ENCODE assay signal across 14 cellular contexts in genomic region chr1:19646771-19647319, GRCh38. TPM values are rescaled to one million over a fixed set of nuclear protein-coding genes. Genes with fewer than 3 reads are reported as not detected.
A peak's percentile ranks its signal among the peaks of the same experiment; 100 is the strongest.
DNase-seq lines count a peak whose midpoint lies in the region; ATAC-seq and TF ChIP-seq lines count a peak whose summit lies in the region.
"Had no signal": no experiment of that assay in that cellular context is flagged by ENCODE, and none has a peak within 500 bp of the region (broad histone marks: within the 10 kb centered on the region; RNA-seq: fewer than 3 reads in every experiment).

No MANE protein-coding gene starts in this region.

- no peaks in the 10 kb centered on the region for H3K9me3 Mint-ChIP-seq in type B pancreatic cell

- H3K4me1 ChIP-seq in heart right ventricle (peaks cover 19 to 79% (median 67%) of the 10 kb centered on the region in 9 donors), mucosa of stomach (ENCODE audit: control insufficient read depth, insufficient read depth, low read length) (peaks cover 65% of the 10 kb centered on the region)
- H3K4me1 ChIP-seq: pancreas had no signal

- H3K4me3 ChIP-seq in heart right ventricle (peak overlapping the region in 7 of 10 donors; percentile 51 to 88 (median 72)), brain microvascular endothelial cell (ENCODE audit: low read depth, low read length) (peak overlapping the region; percentile 5), mucosa of stomach (ENCODE audit: low read length) (peak overlapping the region; percentile 9)

- 81 to 84% methylated on average over 3 of the region's 3 CpGs for WGBS in heart right ventricle, 2 donors

- H3K27ac Mint-ChIP-seq in type B pancreatic cell, result peak overlapping the region; percentile 84

- H3K9me3 ChIP-seq in heart right ventricle, result no peaks in the 10 kb centered on the region
- H3K9me3 ChIP-seq in mucosa of stomach (ENCODE audit: control insufficient read depth, low read length), result no peaks in the 10 kb centered on the region
- H3K9me3 ChIP-seq: pancreas had no signal

- no peak for ATAC-seq in heart right ventricle
- no peak for ATAC-seq in Right ventricle myocardium inferior
- ATAC-seq: pancreas had no signal

- no peak for DNase-seq in heart right ventricle
- no peak for DNase-seq in Right ventricle myocardium inferior (ENCODE audit: missing footprints)
- no peak for DNase-seq in brain microvascular endothelial cell
- DNase-seq in type B pancreatic cell (ENCODE audit: extremely low spot score, unreplicated experiment), result no peak
- DNase-seq in erythroblast (lab: John Stamatoyannopoulos, UW), result no peak
- no peak for DNase-seq in hepatic stellate cell (ENCODE audit: low spot score)
- no peak for DNase-seq in C1 segment of cervical spinal cord (lab: John Stamatoyannopoulos, UW)
- DNase-seq: activated CD4-positive, CD25-positive, alpha-beta regulatory T cell treated with anti-CD3 and anti-CD28 coated beads, Interleukin-2, amount 50 U/mL, for 72 hours; NCI-H1092 treated with DMSO at 0.1 percent for 48 hours; NCI-H524; pancreas; stimulated activated CD4-positive, alpha-beta T cell treated with anti-CD3 and anti-CD28 coated beads, Interleukin-4, amount 100 ng/mL, for 4 hours had no signal

- intact Hi-C loops in heart right ventricle (cut with DNase I), result loop anchor here in 9 of 10 donors (5.0 to 10.0 kb wide), 5 partner anchors 50 to 255 kb away; partner anchors contain the start of gene CAPZB (in 6 of the 9)
- intact Hi-C loops in Right ventricle myocardium inferior (cut with DNase I), result loop anchor here (5.0 kb wide), 2 partner anchors 140 to 160 kb away; partner anchors contain the start of gene CAPZB

- in situ Hi-C loops in brain microvascular endothelial cell (cut with HindIII; ENCODE audit: low pct_ligation_motif_present, low sequenced_read_pairs), result loop anchor here (25.0 kb wide), 1 partner anchor 260 kb away; no protein-coding TSS in a partner anchor

- H3K4me1 Mint-ChIP-seq in type B pancreatic cell (ENCODE audit: unreplicated experiment), result peaks cover 21% of the 10 kb centered on the region

- H3K27ac ChIP-seq in heart right ventricle, result peak overlapping the region in 9 of 10 donors; percentile 21 to 95 (median 92)
- no peak overlapping the region for H3K27ac ChIP-seq in brain microvascular endothelial cell
- H3K27ac ChIP-seq: pancreas had no signal

- TF ChIP-seq POLR2A in erythroblast (IDR thresholded peaks at IDR 0.05; ENCODE audit: low read length), result no peak

- peaks cover 32% of the 10 kb centered on the region for H3K27me3 Mint-ChIP-seq in type B pancreatic cell

- no peaks in the 10 kb centered on the region for H3K36me3 Mint-ChIP-seq in type B pancreatic cell

- H3K9ac ChIP-seq in mucosa of stomach (ENCODE audit: low read length), result peak overlapping the region; percentile 98

- no peak for TF ChIP-seq CTCF in heart right ventricle (IDR thresholded peaks at IDR 0.05)
- TF ChIP-seq CTCF in brain microvascular endothelial cell (IDR thresholded peaks at IDR 0.05; ENCODE audit: low read depth, low read length, missing control alignments), result no peak
- TF ChIP-seq CTCF in type B pancreatic cell (conservative IDR thresholded peaks at IDR 0.05), result no peak

- peaks cover 0 to 42% (median 0%) of the 10 kb centered on the region in 7 donors for H3K27me3 ChIP-seq in heart right ventricle
- H3K27me3 ChIP-seq in brain microvascular endothelial cell (replicated peaks), result no peaks in the 10 kb centered on the region
- H3K27me3 ChIP-seq in mucosa of stomach (ENCODE audit: control insufficient read depth, insufficient read depth, low read length), result no peaks in the 10 kb centered on the region
- H3K27me3 ChIP-seq: pancreas had no signal

- peak overlapping the region; percentile 96 for H3K4me3 Mint-ChIP-seq in type B pancreatic cell

- H3K36me3 ChIP-seq in heart right ventricle, result no peaks in the 10 kb centered on the region
- H3K36me3 ChIP-seq in brain microvascular endothelial cell (replicated peaks), result no peaks in the 10 kb centered on the region
- no peaks in the 10 kb centered on the region for H3K36me3 ChIP-seq in mucosa of stomach (ENCODE audit: control insufficient read depth, insufficient read depth, low read length)
- H3K36me3 ChIP-seq: pancreas had no signal

RNA-seq across cellular contexts. Expression of gene NBL1, which starts 2.7 kb away (rescaled TPM):
- 10 to 100 TPM; 18.5 to 48.7 (median 35.1) TPM for total RNA-seq in heart right ventricle
- 10 to 100 TPM; 47.9 to 48.5 TPM for polyA plus RNA-seq in heart right ventricle
- total RNA-seq in Right ventricle myocardium inferior, result 55.0 TPM
- 69.9 and 142 TPM in 2 replicates for total RNA-seq in type B pancreatic cell (ENCODE audit: low replicate concordance)

RNA-seq across cellular contexts. Expression of gene HTR6, which starts 17.8 kb away (rescaled TPM):
- total RNA-seq in heart right ventricle (not detected), Right ventricle myocardium inferior (not detected), type B pancreatic cell (ENCODE audit: low replicate concordance) (not detected in 2 replicates)
- not detected for polyA plus RNA-seq in heart right ventricle
- total RNA-seq: pancreas had no signal
- polyA plus RNA-seq: adipose tissue, pancreas had no signal

Comparison
In these comparisons a context has a peak if more than half of its experiments do, and no peak if none do; other contexts are left out.
1. H3K4me3 ChIP-seq: peak in every context shown above with its lines; median percentile 72 in heart right ventricle; 9 in mucosa of stomach; 5 in brain microvascular endothelial cell.